In genomic region chr15:33278816-33279612, GRCh38 we compare ENCODE assay signal across 9 cellular contexts. TPM values are rescaled to one million over a fixed set of nuclear protein-coding genes. Genes with fewer than 3 reads are reported as not detected.
DNase-seq lines count a peak whose midpoint lies in the region; FAIRE-seq and TF ChIP-seq lines count a peak whose summit lies in the region.
"Had no signal": no experiment of that assay in that cellular context is flagged by ENCODE, and none has a peak within 500 bp of the region (broad histone marks: within the 10 kb centered on the region; RNA-seq: fewer than 3 reads in every experiment).

No MANE protein-coding gene starts in this region.

- no peaks in the 10 kb centered on the region for H3K4me1 ChIP-seq in Karpas-422 (ENCODE audit: low read length)

- H3K9me2 ChIP-seq in Karpas-422 (replicated peaks; ENCODE audit: insufficient read depth, low read length) = no peaks in the 10 kb centered on the region

- no peaks in the 10 kb centered on the region for H3K36me3 ChIP-seq in Karpas-422 (ENCODE audit: insufficient read depth, low read length)

- H3K4me3 ChIP-seq in skeletal muscle cell (ENCODE audit: low read depth, low read length) (no peak overlapping the region), Karpas-422 (ENCODE audit: low read length) (no peak overlapping the region)

- H3K27ac ChIP-seq in Karpas-422 (ENCODE audit: low read length) = no peak overlapping the region

- H3K79me2 ChIP-seq in Karpas-422 (ENCODE audit: low read length) = no peaks in the 10 kb centered on the region

- no peak overlapping the region for H3K9ac ChIP-seq in Karpas-422 (ENCODE audit: low read length)

- FAIRE-seq in H54 (lab: Jason Lieb, UNC) = peak; percentile 82

- no peaks in the 10 kb centered on the region for H3K9me3 ChIP-seq in Karpas-422 (ENCODE audit: low read length)

- peak; percentile 61 for DNase-seq in H54 (ENCODE audit: insufficient read length, low spot score)
- peak; percentile 82 for DNase-seq in RKO (ENCODE audit: low spot score)
- DNase-seq in fibroblast of gingiva (ENCODE audit: low read depth) = peak; percentile 76
- peak; percentile 73 for DNase-seq in skeletal muscle cell (ENCODE audit: low read depth)
- DNase-seq in NOMO-1 treated with dmso at 0.1 percent for 144 hours (lab: John Stamatoyannopoulos, UW; ENCODE audit: unreplicated experiment) = no peak
- DNase-seq in NCI-H2081 treated with DMSO at 0.1 percent for 48 hours (lab: John Stamatoyannopoulos, UW) = no peak
- DNase-seq in NCI-H2081 (lab: John Stamatoyannopoulos, UW) = no peak
- no peak for DNase-seq in Karpas-422

- no peaks in the 10 kb centered on the region for H4K20me1 ChIP-seq in Karpas-422 (ENCODE audit: insufficient read depth, low read depth, low read length)

- no peak overlapping the region for H2AFZ ChIP-seq in Karpas-422 (ENCODE audit: low read length)

- no peak overlapping the region for H3K4me2 ChIP-seq in Karpas-422 (ENCODE audit: low read depth, low read length, poor library complexity, severe bottlenecking)

- no peaks in the 10 kb centered on the region for H3K27me3 ChIP-seq in Karpas-422 (ENCODE audit: low read length)

- no peak for TF ChIP-seq POLR2A in H54 (IDR thresholded peaks at IDR 0.05; ENCODE audit: low read depth, low read length)

RNA-seq across cellular contexts. Expression of gene RYR3, which starts 31.8 kb away (rescaled TPM):
- total RNA-seq in Karpas-422 (2014; rRNA removed; shearing (Covaris generic); ENCODE audit: low replicate concordance) = not detected in 2 replicates
- total RNA-seq: activated naive CD4-positive, alpha-beta T cell treated with anti-CD3 and anti-CD28 coated beads, Interleukin-2, amount 50 U/mL, for 72 hours had no signal

Comparison
In these comparisons a context has a peak if more than half of its experiments do, and no peak if none do; other contexts are left out.
1. DNase-seq: peak in H54 (single experiment), RKO (single experiment), fibroblast of gingiva (single experiment) and skeletal muscle cell (single experiment); none in NOMO-1 treated with dmso at 0.1 percent for 144 hours (single experiment), NCI-H2081 treated with DMSO at 0.1 percent for 48 hours (single experiment), NCI-H2081 (0 of 2) and Karpas-422 (single experiment).